15 cellular contexts compared by ENCODE assay signal in the genomic region with DNA sequence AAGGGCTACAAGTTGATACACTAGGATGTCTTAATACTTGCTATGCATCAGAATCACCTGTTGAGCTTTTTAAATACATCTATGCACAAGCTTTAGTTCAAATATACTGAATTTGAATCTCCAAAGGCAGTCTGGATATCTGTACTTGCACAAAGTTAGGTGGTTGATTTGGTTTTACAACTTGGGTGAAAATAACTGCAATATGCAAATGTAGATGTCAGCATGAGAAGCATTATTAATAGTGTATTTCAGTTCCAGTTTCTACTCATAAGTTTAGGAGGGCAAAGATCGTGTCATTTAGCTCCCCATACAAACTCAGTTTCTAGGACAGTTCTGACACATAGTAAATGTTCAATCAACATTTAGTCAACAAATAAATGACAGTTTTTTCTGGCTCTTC. TPM values are rescaled to one million over a fixed set of nuclear protein-coding genes. Genes with fewer than 3 reads are reported as not detected.
DNase-seq lines count a peak whose midpoint lies in the region; ATAC-seq and TF ChIP-seq lines count a peak whose summit lies in the region.
"Had no signal": no experiment of that assay in that cellular context is flagged by ENCODE, and none has a peak within 500 bp of the region (broad histone marks: within the 10 kb centered on the region; RNA-seq: fewer than 3 reads in every experiment).

No MANE protein-coding gene starts in this region.

- no peaks in the 10 kb centered on the region for H3K9me3 ChIP-seq in ascending aorta
- H3K9me3 ChIP-seq in aorta (ENCODE audit: control insufficient read depth, low read length), result no peaks in the 10 kb centered on the region
- H3K9me3 ChIP-seq: heart right ventricle had no signal

- DNase-seq in germinal center (ENCODE audit: low spot score) (peak; percentile 59), ascending aorta (ENCODE audit: low spot score in 2 of 2) (no peak), aorta (no peak), Ammon's horn (ENCODE audit: low spot score) (no peak)
- DNase-seq in stimulated activated CD8-positive, alpha-beta memory T cell treated with anti-CD3 and anti-CD28 coated beads, Interleukin-4, amount 100 ng/mL, for 48 hours, result no peak
- DNase-seq: DMS79; effector CD4-positive, alpha-beta T cell; heart right ventricle; midbrain; NCI-H1417 treated with DMSO at 0.1 percent for 48 hours had no signal

- H3K4me3 ChIP-seq in ascending aorta, result no peak overlapping the region
- no peak overlapping the region for H3K4me3 ChIP-seq in aorta (ENCODE audit: low read length in 2 of 2)
- H3K4me3 ChIP-seq: heart right ventricle had no signal

- intact Hi-C loops in ascending aorta (cut with DNase I) (no loop called here), aorta (cut with DNase I) (no loop called here)

- H3K36me3 ChIP-seq in ascending aorta (peaks cover 16 to 36% of the 10 kb centered on the region in 2 donors), aorta (ENCODE audit: control insufficient read depth in 1 of 2, insufficient read depth in 2 of 2, low read length in 1 of 2) (peaks cover 6 to 7% of the 10 kb centered on the region in 2 donors)

- no peaks in the 10 kb centered on the region for H3K4me1 ChIP-seq in ascending aorta
- H3K4me1 ChIP-seq in aorta (ENCODE audit: control insufficient read depth in 1 of 2, insufficient read depth in 2 of 2, low read length in 2 of 2), result no peaks in the 10 kb centered on the region
- H3K4me1 ChIP-seq: heart right ventricle had no signal

- ATAC-seq in GM18907 (IDR thresholded peaks at IDR 0.05; ENCODE audit: unreplicated experiment), result peak; percentile 96
- ATAC-seq in GM21529 (IDR thresholded peaks at IDR 0.05; ENCODE audit: unreplicated experiment), result peak; percentile 99
- ATAC-seq in HG03097 (IDR thresholded peaks at IDR 0.05; ENCODE audit: low FRiP score, unreplicated experiment), result peak; percentile 92
- no peak for ATAC-seq in aorta (ENCODE audit: low FRiP score)
- ATAC-seq: heart right ventricle, sciatic nerve had no signal

- 43 to 44% methylated on average over 1 of the region's 1 CpG for WGBS in aorta, 2 donors

- H3K27ac ChIP-seq in ascending aorta, result no peak overlapping the region
- no peak overlapping the region for H3K27ac ChIP-seq in aorta (ENCODE audit: low read depth in 1 of 2, low read length in 2 of 2)
- H3K27ac ChIP-seq: heart right ventricle, HL-60 had no signal

- TF ChIP-seq CTCF in ascending aorta (IDR thresholded peaks at IDR 0.05), result no peak

- no peaks in the 10 kb centered on the region for H3K27me3 ChIP-seq in ascending aorta
- no peaks in the 10 kb centered on the region for H3K27me3 ChIP-seq in aorta (ENCODE audit: control insufficient read depth in 1 of 2, insufficient read depth in 2 of 2, low read length in 1 of 2)
- H3K27me3 ChIP-seq: heart right ventricle had no signal

RNA-seq across cellular contexts. Expression of a gene that starts 25.6 kb away (rescaled TPM):
- total RNA-seq in ascending aorta, result 2.9 TPM
- total RNA-seq in aorta, result 10 to 100 TPM; 17.5 to 20.4 TPM
- 10 to 100 TPM; 10.9 to 13.7 TPM for polyA plus RNA-seq in aorta

RNA-seq across cellular contexts. Expression of a gene that starts 25.8 kb away (rescaled TPM):
- total RNA-seq in ascending aorta (2.4 TPM), aorta (1 to 10 TPM; 4.3 to 6.0 TPM)
- 1 to 10 TPM; 2.5 to 8.3 TPM for polyA plus RNA-seq in aorta

RNA-seq across cellular contexts. Expression of a gene that starts 59.7 kb away (rescaled TPM):
- total RNA-seq in ascending aorta (87.9 TPM), aorta (10 to 100 TPM; 73.5 to 74.0 TPM)
- 10 to 100 TPM; 14.5 to 25.5 TPM for polyA plus RNA-seq in aorta
